Comparison of ENCODE assay signal across 9 cellular contexts in genomic region chr2:11327871-11328270, GRCh38.
"Had no signal": no experiment of that assay in that cellular context is flagged by ENCODE, and none has a peak within 500 bp of the region (broad histone marks: within the 10 kb centered on the region; RNA-seq: fewer than 3 reads in every experiment).

No MANE protein-coding gene starts in this region.

- H3K27me3 Mint-ChIP-seq: IgD-negative memory B cell had no signal

- DNase-seq: GM23248, GOT3, H9, Karpas-422, KBM-7 had no signal

- H3K27ac Mint-ChIP-seq: H9, IgD-negative memory B cell had no signal

- H3K36me3 Mint-ChIP-seq: IgD-negative memory B cell had no signal

- H2AFZ ChIP-seq: GM23248 had no signal

- H3K27ac ChIP-seq: GM23248, KMS-11 had no signal

- H3K4me3 ChIP-seq: GM23248 had no signal

- FAIRE-seq: HTR-8/SVneo had no signal

- H3K4me2 ChIP-seq: KMS-11 had no signal

- H3K9ac ChIP-seq: GM23248, KMS-11 had no signal

- H3K4me3 Mint-ChIP-seq: H9, IgD-negative memory B cell had no signal

- ATAC-seq: HCT116 had no signal
